1 cellular context compared by ENCODE assay signal in the genomic region with DNA sequence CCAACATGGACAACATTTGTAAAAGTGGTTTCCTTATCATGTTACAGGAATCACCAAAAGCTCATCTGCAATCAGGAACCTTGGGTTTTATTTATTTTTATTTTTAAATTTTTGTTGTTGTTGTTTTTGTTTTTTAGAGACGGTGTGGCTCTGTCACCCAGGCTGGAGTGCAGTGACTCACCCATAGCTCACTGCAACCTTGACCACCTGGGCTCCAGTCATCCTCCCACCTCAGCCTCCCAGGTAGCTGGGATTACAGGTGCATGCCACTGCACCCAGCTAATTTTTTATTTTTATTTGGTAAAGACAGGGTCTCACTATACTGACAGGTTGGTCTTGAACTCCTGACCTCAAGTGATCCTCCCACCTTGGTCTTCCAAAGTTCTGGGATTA.
A peak's percentile ranks its signal among the peaks of the same experiment; 100 is the strongest.
TF ChIP-seq lines count a peak whose summit lies in the region.

No MANE protein-coding gene starts in this region.

TF ChIP-seq in K562, 482 proteins besides CTCF, POLR2A, EP300 and RAD21:
- no peak for TF ChIP-seq KAT7 (CRISPR knock-in tag; IDR thresholded peaks at IDR 0.05; ENCODE audit: borderline replicate concordance)
- TF ChIP-seq TFAM (CRISPR knock-in tag; conservative IDR thresholded peaks at IDR 0.05): no peak
- TF ChIP-seq, protein P1, sequence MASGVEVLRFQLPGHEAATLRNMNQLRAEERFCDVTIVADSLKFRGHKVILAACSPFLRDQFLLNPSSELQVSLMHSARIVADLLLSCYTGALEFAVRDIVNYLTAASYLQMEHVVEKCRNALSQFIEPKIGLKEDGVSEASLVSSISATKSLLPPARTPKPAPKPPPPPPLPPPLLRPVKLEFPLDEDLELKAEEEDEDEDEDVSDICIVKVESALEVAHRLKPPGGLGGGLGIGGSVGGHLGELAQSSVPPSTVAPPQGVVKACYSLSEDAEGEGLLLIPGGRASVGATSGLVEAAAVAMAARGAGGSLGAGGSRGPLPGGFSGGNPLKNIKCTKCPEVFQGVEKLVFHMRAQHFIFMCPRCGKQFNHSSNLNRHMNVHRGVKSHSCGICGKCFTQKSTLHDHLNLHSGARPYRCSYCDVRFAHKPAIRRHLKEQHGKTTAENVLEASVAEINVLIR (CRISPR knock-in tag; IDR thresholded peaks at IDR 0.05): no peak
- peak; percentile 8 for TF ChIP-seq FOSL1 (tag; conservative IDR thresholded peaks at IDR 0.05)
